Comparison of ENCODE assay signal across 30 cellular contexts in genomic region chr19:31825134-31826094, GRCh38.
"Had no signal": no experiment of that assay in that cellular context is flagged by ENCODE, and none has a peak within 500 bp of the region (broad histone marks: within the 10 kb centered on the region; RNA-seq: fewer than 3 reads in every experiment).

No MANE protein-coding gene starts in this region.

- DNase-seq: head of caudate nucleus; hippocampal formation; kidney; left colon; left lung; lower lobe of right lung; midbrain; mucosa of descending colon; naive thymus-derived CD4-positive, alpha-beta T cell; occipital lobe; ovary; retina; right cardiac atrium; stimulated activated CD4-positive, alpha-beta T cell treated with anti-CD3 and anti-CD28 coated beads, Interleukin-12 subunit alpha, Interleukin-12 subunit beta, amount 100 ng/mL, for 4 hours; stimulated activated CD4-positive, alpha-beta T cell treated with anti-CD3 and anti-CD28 coated beads, Interleukin-4, amount 100 ng/mL, for 24 hours; stimulated activated naive CD8-positive, alpha-beta T cell treated with anti-CD3 and anti-CD28 coated beads, Interleukin-15, Interleukin-2, amounts not matched to agents 100 U/mL and 50 U/mL, for 24 hours; stomach; tibial artery; trophoblast cell; upper lobe of right lung; uterus had no signal

- H3K4me3 ChIP-seq: left lung, lower lobe of right lung, mucosa of descending colon, ovary, prostate gland, skin epidermis, stomach, suprapubic skin, thoracic aorta, tibial artery, upper lobe of right lung, uterus had no signal

- H3K4me3 Mint-ChIP-seq: naive thymus-derived CD4-positive, alpha-beta T cell; natural killer cell treated with Interleukin-12 subunit alpha and Interleukin-12 subunit beta and Interleukin-15 and Interleukin-18, amount 100 ng/mL, for 72 hours; neural crest cell; stimulated activated memory B cell treated with anti-CD40 and anti-IgM and Interleukin-4, amounts not matched to agents 10 μg/mL and 1 μg/mL and 100 μg/mL, for 72 hours had no signal

- H3K9me3 ChIP-seq: left lung, lower lobe of right lung, mucosa of descending colon, neutrophil, ovary, prostate gland, stomach, suprapubic skin, thoracic aorta, tibial artery, upper lobe of right lung, uterus had no signal

- H3K27me3 Mint-ChIP-seq: stimulated activated memory B cell treated with anti-CD40 and anti-IgM and Interleukin-4, amounts not matched to agents 10 μg/mL and 1 μg/mL and 100 μg/mL, for 72 hours had no signal

- H3K9me3 Mint-ChIP-seq: natural killer cell treated with Interleukin-12 subunit alpha and Interleukin-12 subunit beta and Interleukin-15 and Interleukin-18, amount 100 ng/mL, for 72 hours had no signal

- H3K27me3 ChIP-seq: left lung, neutrophil, ovary, stomach, suprapubic skin, tibial artery, upper lobe of right lung, uterus had no signal

- H3K4me1 ChIP-seq: left lung, lower lobe of right lung, prostate gland, stomach, suprapubic skin, tibial artery, upper lobe of right lung, uterus had no signal

- H3K36me3 Mint-ChIP-seq: natural killer cell treated with Interleukin-12 subunit alpha and Interleukin-12 subunit beta and Interleukin-15 and Interleukin-18, amount 100 ng/mL, for 72 hours; stimulated activated memory B cell treated with anti-CD40 and anti-IgM and Interleukin-4, amounts not matched to agents 10 μg/mL and 1 μg/mL and 100 μg/mL, for 72 hours had no signal

- H3K4me1 Mint-ChIP-seq: neural crest cell; stimulated activated memory B cell treated with anti-CD40 and anti-IgM and Interleukin-4, amounts not matched to agents 10 μg/mL and 1 μg/mL and 100 μg/mL, for 72 hours had no signal

- ATAC-seq: left colon; left lung; lower lobe of right lung; mucosa of descending colon; naive thymus-derived CD4-positive, alpha-beta T cell; right cardiac atrium; sciatic nerve; stimulated activated memory B cell treated with anti-CD40 and anti-IgM and Interleukin-4, amounts not matched to agents 10 μg/mL and 1 μg/mL and 100 μg/mL, for 72 hours; stimulated activated naive CD8-positive, alpha-beta T cell treated with anti-CD3 and anti-CD28 coated beads, Interleukin-15, Interleukin-2, amounts not matched to agents 100 U/mL and 50 U/mL, for 24 hours; upper lobe of right lung had no signal

- H3K27ac ChIP-seq: left lung, lower lobe of right lung, neutrophil, ovary, prostate gland, skin epidermis, stomach, suprapubic skin, thoracic aorta, tibial artery, upper lobe of right lung, uterus had no signal

- H3K36me3 ChIP-seq: left lung, lower lobe of right lung, neutrophil, ovary, prostate gland, stomach, suprapubic skin, thoracic aorta, tibial artery, upper lobe of right lung, uterus had no signal

- H3K27ac Mint-ChIP-seq: natural killer cell treated with Interleukin-12 subunit alpha and Interleukin-12 subunit beta and Interleukin-15 and Interleukin-18, amount 100 ng/mL, for 72 hours; stimulated activated memory B cell treated with anti-CD40 and anti-IgM and Interleukin-4, amounts not matched to agents 10 μg/mL and 1 μg/mL and 100 μg/mL, for 72 hours had no signal

- FAIRE-seq: kidney had no signal
